Comparison of ENCODE assay signal across 1 cellular context in genomic region chr1:119816407-119816806, GRCh38.
TF ChIP-seq lines count a peak whose summit lies in the region.

No MANE protein-coding gene starts in this region.

TF ChIP-seq in WTC11, 78 proteins besides CTCF, POLR2A, EP300 and RAD21 (continued from another document):
- TF ChIP-seq STAT6 (CRISPR knock-in tag; conservative IDR thresholded peaks at IDR 0.05; ENCODE audit: low read depth) = no peak
- TF ChIP-seq AFF4 (CRISPR knock-in tag; IDR thresholded peaks at IDR 0.05; ENCODE audit: borderline replicate concordance) = no peak
- no peak for TF ChIP-seq ZSCAN18 (CRISPR knock-in tag; IDR thresholded peaks at IDR 0.05)
